In the genomic region with DNA sequence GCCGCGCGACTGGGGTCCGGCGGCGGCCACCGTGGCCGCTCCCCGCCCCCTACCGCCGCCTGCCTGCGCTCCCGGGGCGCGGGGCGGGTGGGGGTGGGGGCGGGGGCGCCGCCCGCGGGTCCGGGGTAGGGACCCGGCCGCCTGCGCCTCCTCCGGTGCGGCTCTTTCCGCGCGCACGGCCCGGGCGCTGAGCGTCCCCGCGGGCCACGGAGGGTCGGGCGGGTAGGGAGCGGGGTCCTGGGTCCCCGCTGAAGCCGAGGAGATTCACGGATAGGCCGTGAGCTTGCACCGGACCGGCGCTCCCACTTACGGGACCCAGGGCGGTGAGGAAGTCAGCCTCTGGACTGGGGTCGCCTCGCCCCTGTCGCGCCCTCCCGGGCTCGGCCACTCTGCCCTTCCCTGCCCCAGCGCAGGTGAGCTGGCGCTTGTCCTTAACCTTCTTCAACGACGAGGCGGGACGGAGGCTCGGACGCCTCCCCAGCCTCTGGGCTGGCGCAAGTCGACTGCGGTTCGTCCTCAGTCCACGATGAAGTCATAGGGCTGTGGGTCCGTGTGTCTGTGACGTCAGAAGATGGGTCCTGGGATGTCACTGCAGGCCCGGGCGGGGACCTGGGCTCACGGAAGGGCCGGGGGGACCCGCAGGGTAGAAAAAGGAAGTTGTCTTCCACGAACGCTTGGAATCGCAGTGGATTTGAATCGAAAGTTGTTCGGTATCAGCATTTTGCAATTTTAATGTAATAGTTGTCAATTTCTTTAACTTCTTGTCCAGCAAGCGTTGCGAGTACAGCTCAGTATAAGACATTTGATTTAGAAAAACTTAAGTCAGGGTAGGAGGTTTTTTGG, we compare ENCODE assay signal across 8 cellular contexts. TPM values are rescaled to one million over a fixed set of nuclear protein-coding genes. Genes with fewer than 3 reads are reported as not detected.
DNase-seq lines count a peak whose midpoint lies in the region; ATAC-seq, FAIRE-seq and TF ChIP-seq lines count a peak whose summit lies in the region.

No MANE protein-coding gene starts in this region.

- peak overlapping the region; percentile 92 for H3K4me2 ChIP-seq in smooth muscle cell

- H4K20me1 ChIP-seq in smooth muscle cell (ENCODE audit: low read depth), result peaks cover 48% of the 10 kb centered on the region

- H3K36me3 ChIP-seq in bronchial epithelial cell (ENCODE audit: control insufficient read depth, insufficient read depth, low read length) (no peaks in the 10 kb centered on the region), smooth muscle cell (ENCODE audit: low read depth) (no peaks in the 10 kb centered on the region)

- peaks cover 49% of the 10 kb centered on the region for H3K79me2 ChIP-seq in smooth muscle cell (ENCODE audit: low read depth)

- peak; percentile 41 for ATAC-seq in GM18502 (IDR thresholded peaks at IDR 0.05; ENCODE audit: poor library complexity, unreplicated experiment)
- peak; percentile 44 for ATAC-seq in HG02970 (IDR thresholded peaks at IDR 0.05; ENCODE audit: low FRiP score, unreplicated experiment)

- peak overlapping the region; percentile 97 for H3K4me3 ChIP-seq in WI38 (ENCODE audit: low read depth, low read length)
- H3K4me3 ChIP-seq in bronchial epithelial cell (ENCODE audit: low read depth, low read length), result peak overlapping the region; percentile 100
- H3K4me3 ChIP-seq in smooth muscle cell, result peak overlapping the region; percentile 96

- TF ChIP-seq CTCF in WI38 (IDR thresholded peaks at IDR 0.05; ENCODE audit: low read depth, low read length) (no peak), bronchial epithelial cell (IDR thresholded peaks at IDR 0.05; ENCODE audit: insufficient read depth, low read length, severe bottlenecking) (no peak), smooth muscle cell (IDR thresholded peaks at IDR 0.05; ENCODE audit: borderline replicate concordance, insufficient read depth, poor library complexity, severe bottlenecking) (no peak)

- H3K9me3 ChIP-seq in smooth muscle cell (replicated peaks; ENCODE audit: low read depth), result no peaks in the 10 kb centered on the region

- DNase-seq in 8988T (peak; percentile 83), NCI-H2107 (lab: John Stamatoyannopoulos, UW) (peak; percentile 37), bronchial epithelial cell (ENCODE audit: low read depth) (peak; percentile 60), inferior parietal cortex (ENCODE audit: extremely low spot score) (peak; percentile 47), smooth muscle cell (lab: John Stamatoyannopoulos, UW; ENCODE audit: unreplicated experiment) (peak; percentile 26)

- peak overlapping the region; percentile 96 for H3K9ac ChIP-seq in smooth muscle cell (ENCODE audit: low read depth)

- H2AFZ ChIP-seq in smooth muscle cell (ENCODE audit: low read depth), result peak overlapping the region; percentile 56

- 2% methylated on average over 51 of the region's 82 CpGs for WGBS in smooth muscle cell (ENCODE audit: low lambda C conversion rate)

- H3K27me3 ChIP-seq in bronchial epithelial cell (ENCODE audit: control insufficient read depth, insufficient read depth, low read length) (no peaks in the 10 kb centered on the region), smooth muscle cell (ENCODE audit: low read depth) (no peaks in the 10 kb centered on the region)

- FAIRE-seq in bronchial epithelial cell (lab: Jason Lieb, UNC), result no peak

- H3K4me1 ChIP-seq in smooth muscle cell (ENCODE audit: low read depth), result peaks cover 10% of the 10 kb centered on the region

- H3K27ac ChIP-seq in smooth muscle cell (ENCODE audit: low read depth), result peak overlapping the region; percentile 82

- no peaks in the 10 kb centered on the region for H3F3A ChIP-seq in smooth muscle cell (ENCODE audit: low read depth)

RNA-seq across cellular contexts. Expression of gene FBXO34, which starts 0.6 kb away (rescaled TPM):
- total RNA-seq in bronchial epithelial cell (28.9 and 29.5 TPM in 2 replicates), smooth muscle cell (23.9 TPM in 2 replicates)
- polyA plus RNA-seq in smooth muscle cell, result 17.4 and 21.5 TPM in 2 replicates

Comparison
In these comparisons a context has a peak if more than half of its experiments do, and no peak if none do; other contexts are left out.
1. Peak in every context shown above with its lines: DNase-seq, ATAC-seq, H3K4me3 ChIP-seq and H3K27ac ChIP-seq.
2. DNase-seq: peak in every context shown above with its lines; median percentile 83 in 8988T; 60 in bronchial epithelial cell; 47 in inferior parietal cortex; 37 in NCI-H2107; 26 in smooth muscle cell.